In genomic region chr11:10930961-10931760, GRCh38 we compare ENCODE assay signal across 8 cellular contexts.
DNase-seq lines count a peak whose midpoint lies in the region; ATAC-seq and TF ChIP-seq lines count a peak whose summit lies in the region.

No MANE protein-coding gene starts in this region.

- intact Hi-C loops in CD14-positive monocyte (cut with micrococcal nuclease): loop anchor here (2.0 to 10.0 kb wide), 5 partner anchors 16 to 856 kb away; partner anchors contain the start of gene ZBED5 (in 1 of the 2)
- intact Hi-C loops in stomach (cut with DNase I; ENCODE audit: low total_unique reads): no loop called here

- TF ChIP-seq EP300 in stomach (IDR thresholded peaks at IDR 0.05): no peak

- H3K9me3 Mint-ChIP-seq in CD14-positive monocyte: peaks cover 0 to 6% (median 2%) of the 10 kb centered on the region in 7 donors

- no peak for TF ChIP-seq POLR2A in stomach (IDR thresholded peaks at IDR 0.05)

- H3K4me2 ChIP-seq in OCI-LY3 (ENCODE audit: low read length) (peak overlapping the region; percentile 80), fibroblast of lung (ENCODE audit: extremely low read depth, insufficient read depth, low read length) (peak overlapping the region; percentile 91)

- H3K4me3 ChIP-seq in OCI-LY3 (ENCODE audit: low read length): peak overlapping the region; percentile 73
- H3K4me3 ChIP-seq in fibroblast of lung (replicated peaks in 1 of 4; ENCODE audit: control extremely low read depth in 1 of 4, insufficient read depth in 1 of 4, low read depth in 3 of 4, low read length in 4 of 4): peak overlapping the region; percentile 44 to 73 (median 57)
- peak overlapping the region; percentile 67 to 73 for H3K4me3 ChIP-seq in muscle layer of duodenum (ENCODE audit: low read depth in 1 of 2, low read length in 2 of 2)
- H3K4me3 ChIP-seq in stomach: peak overlapping the region; percentile 55 to 69 (median 67)

- peaks cover 55 to 82% (median 65%) of the 10 kb centered on the region in 3 donors for H3K27me3 Mint-ChIP-seq in CD14-positive monocyte (ENCODE audit: low read depth in 3 of 3)

- H3K9ac ChIP-seq in OCI-LY3 (ENCODE audit: low read length) (peak overlapping the region; percentile 9; the same call in 1 of the 2 replicates), fibroblast of lung (ENCODE audit: insufficient read depth, low read length) (peak overlapping the region; percentile 94)

- H2AFZ ChIP-seq in OCI-LY3 (ENCODE audit: low read depth, low read length): peak overlapping the region; percentile 69; the same call in 1 of the 2 replicates
- H2AFZ ChIP-seq in fibroblast of lung (ENCODE audit: low read length): peak overlapping the region; percentile 67

- H3K4me1 Mint-ChIP-seq in CD14-positive monocyte: peaks cover 16% of the 10 kb centered on the region

- 0 to 1% (median 1%) methylated on average over 52 to 71 of the region's 71 CpGs for WGBS in stomach, 5 donors

- H3K79me2 ChIP-seq in OCI-LY3 (ENCODE audit: low read length) (no peaks in the 10 kb centered on the region), fibroblast of lung (ENCODE audit: control insufficient read depth, insufficient read depth, low read length) (no peaks in the 10 kb centered on the region)

- H3K27ac ChIP-seq in OCI-LY3 (ENCODE audit: low read length) (no peak overlapping the region), fibroblast of lung (ENCODE audit: insufficient read depth, low read length) (peak overlapping the region; percentile 80), muscle layer of duodenum (ENCODE audit: low read length) (peak overlapping the region; percentile 64), stomach (peak overlapping the region; percentile 86 to 98 (median 92))

- DNase-seq in CD14-positive monocyte (ENCODE audit: low spot score) (peak; percentile 52), fibroblast of lung (ENCODE audit: low read depth in 2 of 2) (peak; percentile 80 to 93), stomach (peak; percentile 53)
- peak; percentile 18 for DNase-seq in activated T-helper 9 cell treated with anti-CD3 and anti-CD28 coated beads, Interleukin-2, amount 50 U/mL, for 16 hours (ENCODE audit: low read depth)

- peak; percentile 4 for TF ChIP-seq CTCF in CD14-positive monocyte (IDR thresholded peaks at IDR 0.05)
- no peak for TF ChIP-seq CTCF in OCI-LY3 (IDR thresholded peaks at IDR 0.05; ENCODE audit: low read depth, low read length)
- no peak for TF ChIP-seq CTCF in fibroblast of lung (conservative IDR thresholded peaks at IDR 0.05 in 1 of 2, IDR thresholded peaks at IDR 0.05 in 1 of 2; ENCODE audit: low read depth in 1 of 2, low read length in 2 of 2)
- TF ChIP-seq CTCF in stomach (IDR thresholded peaks at IDR 0.05): no peak

- H3K36me3 ChIP-seq in OCI-LY3 (replicated peaks; ENCODE audit: low read depth, low read length) (no peaks in the 10 kb centered on the region), fibroblast of lung (ENCODE audit: control insufficient read depth, insufficient read depth, low read length) (no peaks in the 10 kb centered on the region), muscle layer of duodenum (ENCODE audit: control insufficient read depth in 1 of 2, insufficient read depth in 2 of 2, low read length in 2 of 2) (no peaks in the 10 kb centered on the region), stomach (no peaks in the 10 kb centered on the region)

- no peaks in the 10 kb centered on the region for H3K9me3 ChIP-seq in OCI-LY3 (ENCODE audit: insufficient read depth, low read length)
- no peaks in the 10 kb centered on the region for H3K9me3 ChIP-seq in fibroblast of lung (ENCODE audit: control insufficient read depth, insufficient read depth, low read depth, low read length)
- H3K9me3 ChIP-seq in muscle layer of duodenum (ENCODE audit: control insufficient read depth in 1 of 2, low read length in 2 of 2): no peaks in the 10 kb centered on the region
- H3K9me3 ChIP-seq in stomach: no peaks in the 10 kb centered on the region

- H3K4me1 ChIP-seq in OCI-LY3 (ENCODE audit: low read length): 0 out of 2 replicates have a peak, but pooled peaks cover 10% of the 10 kb centered on the region
- peaks cover 12% of the 10 kb centered on the region for H3K4me1 ChIP-seq in fibroblast of lung (ENCODE audit: control insufficient read depth, extremely low read depth, insufficient read depth, low read length)
- peaks cover 11 to 24% of the 10 kb centered on the region in 2 donors for H3K4me1 ChIP-seq in muscle layer of duodenum (ENCODE audit: control insufficient read depth in 1 of 2, insufficient read depth in 2 of 2, low read length in 2 of 2)
- peaks cover 4 to 58% (median 43%) of the 10 kb centered on the region in 4 donors for H3K4me1 ChIP-seq in stomach

- ATAC-seq in HG02678 (IDR thresholded peaks at IDR 0.05; ENCODE audit: unreplicated experiment) (peak; percentile 46), HG02970 (IDR thresholded peaks at IDR 0.05; ENCODE audit: low FRiP score, unreplicated experiment) (no peak)

- peak overlapping the region in 6 of 7 donors; percentile 35 to 91 (median 77) for H3K27ac Mint-ChIP-seq in CD14-positive monocyte

- H3K4me3 Mint-ChIP-seq in CD14-positive monocyte: peak overlapping the region; percentile 90 to 96

- H4K20me1 ChIP-seq in OCI-LY3 (ENCODE audit: insufficient read depth, low read length): no peaks in the 10 kb centered on the region
- H4K20me1 ChIP-seq in fibroblast of lung (ENCODE audit: control insufficient read depth, extremely low read depth, insufficient read depth, low read length): no peaks in the 10 kb centered on the region

- H3K36me3 Mint-ChIP-seq in CD14-positive monocyte: peaks cover 0 to 7% of the 10 kb centered on the region in 2 donors

- H3K27me3 ChIP-seq in OCI-LY3 (ENCODE audit: low read depth, low read length) (peaks cover 52% of the 10 kb centered on the region), fibroblast of lung (ENCODE audit: control insufficient read depth, insufficient read depth, low read length) (no peaks in the 10 kb centered on the region), muscle layer of duodenum (ENCODE audit: low read depth, low read length) (no peaks in the 10 kb centered on the region), stomach (peaks cover 0 to 22% (median 9%) of the 10 kb centered on the region in 3 donors)

Comparison
In these comparisons a context has a peak if more than half of its experiments do, and no peak if none do; other contexts are left out.
1. DNase-seq: peak in every context shown above with its lines; median percentile 86 in fibroblast of lung; 53 in stomach; 52 in CD14-positive monocyte; 18 in activated T-helper 9 cell treated with anti-CD3 and anti-CD28 coated beads, Interleukin-2, amount 50 U/mL, for 16 hours.